ENCODE assay signal across 1 cellular context in genomic region chr11:122559734-122560382, GRCh38.
TF ChIP-seq lines count a peak whose summit lies in the region.

No MANE protein-coding gene starts in this region.

TF ChIP-seq in WTC11, 78 proteins besides CTCF, POLR2A, EP300 and RAD21 (continued from another document):
- TF ChIP-seq PRRX2 (CRISPR knock-in tag; IDR thresholded peaks at IDR 0.05) (0 out of 2 replicates have a peak, but pooled peaks have one; percentile 46), ZNF423 (CRISPR knock-in tag; IDR thresholded peaks at IDR 0.05) (no peak), ZMAT4 (CRISPR knock-in tag; IDR thresholded peaks at IDR 0.05) (no peak), ETV6 (CRISPR knock-in tag; IDR thresholded peaks at IDR 0.05) (0 out of 2 replicates have a peak, but pooled peaks have one; percentile 58), SMAD4 (CRISPR knock-in tag; IDR thresholded peaks at IDR 0.05) (no peak), MYBL2 (CRISPR knock-in tag; IDR thresholded peaks at IDR 0.05) (no peak), TCF7 (CRISPR knock-in tag; IDR thresholded peaks at IDR 0.05; ENCODE audit: low read depth) (no peak), CREM (CRISPR knock-in tag; IDR thresholded peaks at IDR 0.05) (no peak), GTF2I (CRISPR knock-in tag; conservative IDR thresholded peaks at IDR 0.05) (no peak), NFATC4 (CRISPR knock-in tag; IDR thresholded peaks at IDR 0.05) (0 out of 2 replicates have a peak, but pooled peaks have one; percentile 60), ZNF263 (CRISPR knock-in tag; IDR thresholded peaks at IDR 0.05; ENCODE audit: low read depth) (no peak), FOXK1 (CRISPR knock-in tag; IDR thresholded peaks at IDR 0.05) (peak; percentile 26; the same call in 1 of the 2 replicates), OVOL2 (CRISPR knock-in tag; IDR thresholded peaks at IDR 0.05; ENCODE audit: borderline replicate concordance) (no peak)
